Comparison of ENCODE assay signal across 22 cellular contexts in genomic region chr4:2048831-2049230, GRCh38. TPM values are rescaled to one million over a fixed set of nuclear protein-coding genes. Genes with fewer than 3 reads are reported as not detected.
DNase-seq lines count a peak whose midpoint lies in the region; ATAC-seq, FAIRE-seq and TF ChIP-seq lines count a peak whose summit lies in the region.
"Had no signal": no experiment of that assay in that cellular context is flagged by ENCODE, and none has a peak within 500 bp of the region (broad histone marks: within the 10 kb centered on the region; RNA-seq: fewer than 3 reads in every experiment).

No MANE protein-coding gene starts in this region.

- no peaks in the 10 kb centered on the region for H3K27me3 ChIP-seq in right lobe of liver
- peaks cover 1 to 20% of the 10 kb centered on the region in 2 experiments; a peak in 3 of 5 replicates for H3K27me3 ChIP-seq in HepG2 (ENCODE audit: control insufficient read depth in 1 of 2, insufficient read depth in 2 of 2, low read length in 2 of 2)
- peaks cover 37% of the 10 kb centered on the region for H3K27me3 ChIP-seq in upper lobe of right lung

- H4K20me1 ChIP-seq in HepG2 (ENCODE audit: insufficient read depth, low read length) = no peaks in the 10 kb centered on the region

- no peak overlapping the region for H3K9ac ChIP-seq in HepG2 (ENCODE audit: insufficient read depth, low read depth, low read length)

- H3K79me2 ChIP-seq in HepG2 (ENCODE audit: insufficient read depth, low read length) = no peaks in the 10 kb centered on the region

- no peak for FAIRE-seq in HepG2 (lab: Jason Lieb, UNC)
- FAIRE-seq: D721Med had no signal

- H3K4me1 ChIP-seq in right lobe of liver (no peaks in the 10 kb centered on the region), HepG2 (ENCODE audit: insufficient read depth, low read length) (no peaks in the 10 kb centered on the region), upper lobe of right lung (no peaks in the 10 kb centered on the region)

- WGBS in right lobe of liver (ENCODE audit: insufficient coverage, low coverage, low lambda C conversion rate, missing lambda C conversion rate) = 90% methylated on average over 6 of the region's 8 CpGs
- 39% methylated on average over 8 of the region's 8 CpGs for whole genome bisulfite sequencing in HepG2 (ENCODE audit: low lambda C conversion rate)

- TF ChIP-seq CTCF in right lobe of liver (IDR thresholded peaks at IDR 0.05) = no peak
- no peak for TF ChIP-seq CTCF in HepG2 (CRISPR knock-in tag; IDR thresholded peaks at IDR 0.05)
- no peak for TF ChIP-seq CTCF in upper lobe of right lung (IDR thresholded peaks at IDR 0.05)

- intact Hi-C loops in right lobe of liver (cut with DNase I) = no loop called here
- intact Hi-C loops in HepG2 (cut with micrococcal nuclease; ENCODE audit: unreplicated experiment) = no loop called here
- intact Hi-C loops in upper lobe of right lung (cut with DNase I) = no loop called here

- no peaks in the 10 kb centered on the region for H3K9me3 ChIP-seq in right lobe of liver
- no peaks in the 10 kb centered on the region for H3K9me3 ChIP-seq in HepG2 (ENCODE audit: low read length)
- H3K9me3 ChIP-seq in upper lobe of right lung = no peaks in the 10 kb centered on the region

- H3K27ac ChIP-seq in right lobe of liver (no peak overlapping the region), HepG2 (ENCODE audit: extremely low read length, insufficient read depth, low read length) (no peak overlapping the region), upper lobe of right lung (no peak overlapping the region)
- H3K27ac ChIP-seq: SK-N-MC had no signal

- H3K36me3 ChIP-seq in right lobe of liver (no peaks in the 10 kb centered on the region), HepG2 (replicated peaks in 1 of 2; ENCODE audit: control insufficient read depth in 1 of 2, insufficient read depth in 2 of 2, low read length in 2 of 2) (no peaks in the 10 kb centered on the region), upper lobe of right lung (no peaks in the 10 kb centered on the region)

- no peak overlapping the region for H3K4me3 ChIP-seq in right lobe of liver
- no peak overlapping the region for H3K4me3 ChIP-seq in HepG2 (replicated peaks in 1 of 3; ENCODE audit: insufficient read depth in 1 of 3, low read depth in 2 of 3, low read length in 3 of 3)
- H3K4me3 ChIP-seq in upper lobe of right lung = no peak overlapping the region
- H3K4me3 ChIP-seq: SK-N-MC had no signal

- DNase-seq in right lobe of liver (peak in 2 of 3 donors; percentile 6 to 18), HepG2 (ENCODE audit: low spot score) (no peak), NCI-H226 (peak; percentile 39), glomerular visceral epithelial cell (ENCODE audit: extremely low spot score) (peak; percentile 42), upper lobe of right lung (peak; percentile 37), HuH-7 (ENCODE audit: low spot score) (no peak)
- no peak for DNase-seq in activated naive CD4-positive, alpha-beta T cell treated with Interleukin-2 at 50 U/mL for 16 hours
- DNase-seq: AML-193, DMS79 treated with DMSO at 0.1 percent for 48 hours, GF-D8, H7, NCI-H1092, NCI-H1694, NCI-H2107, NCI-H748 treated with DMSO at 0.1 percent for 48 hours, PC-3 had no signal

- TF ChIP-seq RAD21 in HepG2 (CRISPR knock-in tag; IDR thresholded peaks at IDR 0.05) = no peak

- POLR2A ChIA-PET in HepG2 (lab: Yijun Ruan, JAX) = no interaction called here

- BruUV-seq in HepG2 (replicated peaks; lab: Mats Ljungman, UMichigan) = no TSS peak

- H2AFZ ChIP-seq in HepG2 (ENCODE audit: low read length) = no peak overlapping the region

- CTCF ChIA-PET in HepG2 (lab: Yijun Ruan, JAX; ENCODE audit: low intra/inter-chr PET ratio, low total read pairs) = no interaction called here

- TF ChIP-seq POLR2A in right lobe of liver (IDR thresholded peaks at IDR 0.05) = no peak
- TF ChIP-seq POLR2A in HepG2 (IDR thresholded peaks at IDR 0.05; ENCODE audit: insufficient read depth in 1 of 2, low read depth in 2 of 2, low read length in 2 of 2) = no peak

- H3K4me2 ChIP-seq in HepG2 (ENCODE audit: low read depth, low read length) = no peak overlapping the region

- in situ Hi-C loops in HepG2 (cut with HindIII; ENCODE audit: extremely low pct_ligation_motif_present, low pct_unique_long_range_greater_than_20kb) = no loop called here

- no peak for ATAC-seq in right lobe of liver
- ATAC-seq in HepG2 = no peak
- no peak for ATAC-seq in upper lobe of right lung
- no peak for ATAC-seq in GM21515 (IDR thresholded peaks at IDR 0.05; ENCODE audit: unreplicated experiment)
- ATAC-seq: PC-3, Right ventricle myocardium inferior had no signal

- TF ChIP-seq EP300 in HepG2 (IDR thresholded peaks at IDR 0.05; ENCODE audit: low read depth in 2 of 2, low read length in 2 of 2) (no peak), HepG2 (CRISPR knock-in tag; IDR thresholded peaks at IDR 0.05; ENCODE audit: borderline replicate concordance) (no peak)

TF ChIP-seq in HepG2, 621 proteins besides CTCF, POLR2A, EP300 and RAD21 (continues in another document):
- TF ChIP-seq, protein P1, sequence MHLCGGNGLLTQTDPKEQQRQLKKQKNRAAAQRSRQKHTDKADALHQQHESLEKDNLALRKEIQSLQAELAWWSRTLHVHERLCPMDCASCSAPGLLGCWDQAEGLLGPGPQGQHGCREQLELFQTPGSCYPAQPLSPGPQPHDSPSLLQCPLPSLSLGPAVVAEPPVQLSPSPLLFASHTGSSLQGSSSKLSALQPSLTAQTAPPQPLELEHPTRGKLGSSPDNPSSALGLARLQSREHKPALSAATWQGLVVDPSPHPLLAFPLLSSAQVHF (CRISPR knock-in tag; IDR thresholded peaks at IDR 0.05) = no peak
- TF ChIP-seq SMAD1 (CRISPR knock-in tag; IDR thresholded peaks at IDR 0.05; ENCODE audit: borderline replicate concordance, low read depth) (no peak), ZNF12 (CRISPR knock-in tag; IDR thresholded peaks at IDR 0.05) (no peak), ZNF557 (CRISPR knock-in tag; IDR thresholded peaks at IDR 0.05) (no peak), NPAS2 (CRISPR knock-in tag; IDR thresholded peaks at IDR 0.05; ENCODE audit: borderline replicate concordance) (no peak), TSC22D2 (CRISPR knock-in tag; IDR thresholded peaks at IDR 0.05; ENCODE audit: borderline replicate concordance) (no peak)

RNA-seq across cellular contexts. Expression of gene NAT8L, which starts 10.3 kb away (rescaled TPM):
- total RNA-seq in right lobe of liver (under 1 TPM in 2 of 6 experiments, not detected in 4; 0.02 to 0.05 TPM), HepG2 (2016; rRNA removed; fragmentation: Illumina TruSeq; extraction: Trizol) (1.6 and 3.3 TPM in 2 replicates), upper lobe of right lung (0.46 TPM)
- 0.40 and 0.53 TPM in 2 replicates for total RNA-seq in HepG2 (2016; cell fraction: cytosol; rRNA removed; fragmentation: Illumina TruSeq; extraction: Trizol; ENCODE audit: low read depth)
- total RNA-seq in HepG2 (2016; cell fraction: insoluble cytoplasmic fraction; rRNA removed; fragmentation: Illumina TruSeq; extraction: Trizol) = 1.7 and 3.2 TPM in 2 replicates
- total RNA-seq in HepG2 (2016; cell fraction: membrane; rRNA removed; fragmentation: Illumina TruSeq; extraction: Trizol) = 1.5 and 1.7 TPM in 2 replicates
- total RNA-seq in HepG2 (2016; cell fraction: nucleus; rRNA removed; fragmentation: Illumina TruSeq; extraction: Trizol) = 2.9 and 3.4 TPM in 2 replicates
- 2.2 and 3.4 TPM in 2 replicates for polyA plus RNA-seq in HepG2 (2011; rRNA removed)
- 4.1 and 4.4 TPM in 2 replicates for polyA plus RNA-seq in HepG2 (2011; cell fraction: cytosol; rRNA removed)
- 11.8 TPM in 2 replicates for polyA plus RNA-seq in HepG2 (2011; cell fraction: nucleus; rRNA removed)
- 1.1 and 3.9 TPM in 2 replicates for polyA plus RNA-seq in HepG2 (2012)
- polyA plus RNA-seq in HepG2 (2016; cell fraction: cytosol; fragmentation: Illumina TruSeq; extraction: Trizol; ENCODE audit: low read depth) = 0.63 and 0.64 TPM in 2 replicates
- polyA plus RNA-seq in HepG2 (2016; cell fraction: insoluble cytoplasmic fraction; fragmentation: Illumina TruSeq; extraction: Trizol; ENCODE audit: low read depth) = 3.1 and 3.9 TPM in 2 replicates
- 1.5 and 1.8 TPM in 2 replicates for polyA plus RNA-seq in HepG2 (2016; cell fraction: membrane; fragmentation: Illumina TruSeq; extraction: Trizol; ENCODE audit: low read depth)
- 8.3 and 8.8 TPM in 2 replicates for polyA plus RNA-seq in HepG2 (2016; cell fraction: nucleus; fragmentation: Illumina TruSeq; extraction: Trizol; ENCODE audit: insufficient read depth, low read depth)
- 10.6 and 14.5 TPM in 2 replicates for polyA minus RNA-seq in HepG2 (2011; rRNA and poly(A)+ RNA removed; ENCODE audit: low replicate concordance)
- polyA minus RNA-seq in HepG2 (2011; cell fraction: cytosol; rRNA and poly(A)+ RNA removed) = 3.8 and 4.2 TPM in 2 replicates
- 2.4 and 2.9 TPM in 2 replicates for polyA minus RNA-seq in HepG2 (2011; cell fraction: nucleus; rRNA and poly(A)+ RNA removed)
- total RNA-seq: CD4-positive, alpha-beta T cell had no signal
- polyA plus RNA-seq: IgD-negative memory B cell had no signal

RNA-seq across cellular contexts. Expression of gene NELFA, which starts 40.1 kb away (rescaled TPM):
- total RNA-seq in right lobe of liver = 10 to 100 TPM in 2 of 6 experiments, 1 to 10 TPM in 4; 6.6 to 14.7 (median 8.7) TPM
- total RNA-seq in HepG2 (2016; rRNA removed; fragmentation: Illumina TruSeq; extraction: Trizol) = 11.4 and 18.5 TPM in 2 replicates
- 11.0 and 11.5 TPM in 2 replicates for total RNA-seq in HepG2 (2016; cell fraction: cytosol; rRNA removed; fragmentation: Illumina TruSeq; extraction: Trizol; ENCODE audit: low read depth)
- 10.3 and 19.4 TPM in 2 replicates for total RNA-seq in HepG2 (2016; cell fraction: insoluble cytoplasmic fraction; rRNA removed; fragmentation: Illumina TruSeq; extraction: Trizol)
- 15.4 and 15.7 TPM in 2 replicates for total RNA-seq in HepG2 (2016; cell fraction: membrane; rRNA removed; fragmentation: Illumina TruSeq; extraction: Trizol)
- 15.3 and 18.5 TPM in 2 replicates for total RNA-seq in HepG2 (2016; cell fraction: nucleus; rRNA removed; fragmentation: Illumina TruSeq; extraction: Trizol)
- 13.3 and 14.6 TPM in 2 replicates for polyA plus RNA-seq in HepG2 (2011; rRNA removed)
- 6.5 and 13.6 TPM in 2 replicates for polyA plus RNA-seq in HepG2 (2011; cell fraction: cytosol; rRNA removed)
- 45.3 and 58.0 TPM in 2 replicates for polyA plus RNA-seq in HepG2 (2011; cell fraction: nucleus; rRNA removed)
- polyA plus RNA-seq in HepG2 (2012) = 16.5 and 18.9 TPM in 2 replicates
- polyA plus RNA-seq in HepG2 (2016; cell fraction: cytosol; fragmentation: Illumina TruSeq; extraction: Trizol; ENCODE audit: low read depth) = 6.0 and 6.9 TPM in 2 replicates
- 18.4 and 25.2 TPM in 2 replicates for polyA plus RNA-seq in HepG2 (2016; cell fraction: insoluble cytoplasmic fraction; fragmentation: Illumina TruSeq; extraction: Trizol; ENCODE audit: low read depth)
- 9.2 and 10.2 TPM in 2 replicates for polyA plus RNA-seq in HepG2 (2016; cell fraction: membrane; fragmentation: Illumina TruSeq; extraction: Trizol; ENCODE audit: low read depth)
- polyA plus RNA-seq in HepG2 (2016; cell fraction: nucleus; fragmentation: Illumina TruSeq; extraction: Trizol; ENCODE audit: insufficient read depth, low read depth) = 43.4 and 47.9 TPM in 2 replicates
- polyA minus RNA-seq in HepG2 (2011; rRNA and poly(A)+ RNA removed; ENCODE audit: low replicate concordance) = 8.8 and 40.6 TPM in 2 replicates
- 11.3 and 19.9 TPM in 2 replicates for polyA minus RNA-seq in HepG2 (2011; cell fraction: cytosol; rRNA and poly(A)+ RNA removed)
- polyA minus RNA-seq in HepG2 (2011; cell fraction: nucleus; rRNA and poly(A)+ RNA removed) = 29.0 and 37.0 TPM in 2 replicates
- total RNA-seq in upper lobe of right lung = 22.7 TPM

Comparison
In these comparisons a context has a peak if more than half of its experiments do, and no peak if none do; other contexts are left out.
1. DNase-seq: peak in right lobe of liver (2 of 3), NCI-H226 (single experiment), glomerular visceral epithelial cell (single experiment) and upper lobe of right lung (single experiment); none in HepG2 (single experiment), activated naive CD4-positive, alpha-beta T cell treated with Interleukin-2 at 50 U/mL for 16 hours (single experiment) and HuH-7 (single experiment).